8 cellular contexts compared by ENCODE assay signal in genomic region chr1:120414911-120415480, GRCh38. TPM values are rescaled to one million over a fixed set of nuclear protein-coding genes. Genes with fewer than 3 reads are reported as not detected.
DNase-seq lines count a peak whose midpoint lies in the region; ATAC-seq and TF ChIP-seq lines count a peak whose summit lies in the region.
"Not testable (repeated sequence)": the region's sequence is repeated elsewhere in the genome, so short reads cannot be mapped to it uniquely, and the experiment has no call there.

Gene NBPF8 (plus strand): TSS chr1:120415035. CDS start chr1:120436523, 21,488 bp downstream.

- not testable (repeated sequence) for H3K36me3 ChIP-seq in psoas muscle (ENCODE audit: insufficient read depth in 1 of 2, low read depth in 1 of 2); thymus (ENCODE audit: control insufficient read depth, insufficient read depth)

- H3K4me1 ChIP-seq in right cardiac atrium (ENCODE audit: control insufficient read depth, insufficient read depth, low read length); psoas muscle; thymus (ENCODE audit: control insufficient read depth, insufficient read depth, low read length): not testable (repeated sequence)

- intact Hi-C loops in right cardiac atrium (cut with DNase I); psoas muscle (cut with DNase I): not testable (repeated sequence)

- H3K27ac ChIP-seq in VCaP (peak within 1 kb of the TSS; percentile 67), psoas muscle (peak within 1 kb of the TSS; percentile 55)
- not testable (repeated sequence) for H3K27ac ChIP-seq in right cardiac atrium (ENCODE audit: low read length); thymus (ENCODE audit: low read depth)

- not testable (repeated sequence) for TF ChIP-seq CTCF in VCaP (conservative IDR thresholded peaks at IDR 0.05); psoas muscle (IDR thresholded peaks at IDR 0.05)

- DNase-seq in NCI-H146 treated with DMSO at 0.1 percent for 48 hours (lab: John Stamatoyannopoulos, UW; ENCODE audit: unreplicated experiment): peak; percentile 12
- DNase-seq in astrocyte of the hippocampus (ENCODE audit: low read depth, low spot score): peak; percentile 68
- peak; percentile 83 to 94 (median 90) for DNase-seq in right cardiac atrium
- DNase-seq in psoas muscle: peak; percentile 80 to 90

- ATAC-seq in GM18502 (IDR thresholded peaks at IDR 0.05; ENCODE audit: poor library complexity, unreplicated experiment) (peak; percentile 99), HG02938 (IDR thresholded peaks at IDR 0.05; ENCODE audit: unreplicated experiment) (peak; percentile 95), right cardiac atrium (peak; percentile 99 to 100), psoas muscle (peak; percentile 98 to 99 (median 99))

- H3K27me3 ChIP-seq in right cardiac atrium (ENCODE audit: control insufficient read depth, insufficient read depth); psoas muscle (ENCODE audit: insufficient read depth in 3 of 3, low read length in 2 of 3); thymus (ENCODE audit: control insufficient read depth, insufficient read depth): not testable (repeated sequence)

- under 1% methylated on average over 43 of the region's 64 CpGs for WGBS in right cardiac atrium
- WGBS in psoas muscle, 3 donors: 0 to 1% (median 0%) methylated on average over 19 to 47 of the region's 64 CpGs
- 1% methylated on average over 42 of the region's 64 CpGs for WGBS in thymus

- peak within 1 kb of the TSS; percentile 64 for H3K4me3 ChIP-seq in right cardiac atrium (ENCODE audit: low read length)
- H3K4me3 ChIP-seq in psoas muscle: peak within 1 kb of the TSS; percentile 66
- peak within 1 kb of the TSS; percentile 44 for H3K4me3 ChIP-seq in thymus (ENCODE audit: low read length)

- not testable (repeated sequence) for H3K9me3 ChIP-seq in right cardiac atrium (ENCODE audit: control insufficient read depth, low read length); psoas muscle; thymus (ENCODE audit: control insufficient read depth)

RNA-seq across cellular contexts. Expression of gene NBPF8, which starts in this region (rescaled TPM):
- total RNA-seq in right cardiac atrium (1 to 10 TPM; 1.9 to 4.3 (median 3.0) TPM), psoas muscle (1 to 10 TPM; 1.6 to 2.3 (median 1.9) TPM)
- polyA plus RNA-seq in right cardiac atrium (3.9 TPM), psoas muscle (1 to 10 TPM; 1.6 to 4.6 (median 3.1) TPM), thymus (9.4 TPM)

Comparison
In these comparisons a context has a peak if more than half of its experiments do, and no peak if none do; other contexts are left out.
1. DNase-seq: peak in every context shown above with its lines; median percentile 90 in right cardiac atrium; 85 in psoas muscle; 68 in astrocyte of the hippocampus; 12 in NCI-H146 treated with DMSO at 0.1 percent for 48 hours.